ENCODE assay signal across 8 cellular contexts in genomic region chr19:10288662-10289166, GRCh38. TPM values are rescaled to one million over a fixed set of nuclear protein-coding genes. Genes with fewer than 3 reads are reported as not detected.
DNase-seq lines count a peak whose midpoint lies in the region; ATAC-seq and TF ChIP-seq lines count a peak whose summit lies in the region.

No MANE protein-coding gene starts in this region.

- ATAC-seq in GM21576 (IDR thresholded peaks at IDR 0.05; ENCODE audit: unreplicated experiment) (no peak), HG03139 (IDR thresholded peaks at IDR 0.05; ENCODE audit: unreplicated experiment) (no peak)

- H3K9me3 ChIP-seq in cardiac muscle cell (ENCODE audit: low read depth) = no peaks in the 10 kb centered on the region
- no peaks in the 10 kb centered on the region for H3K9me3 ChIP-seq in right atrium auricular region
- H3K9me3 ChIP-seq in iPS-18c (ENCODE audit: control insufficient read depth, insufficient read depth, low read length) = peaks cover 3% of the 10 kb centered on the region

- H3K36me3 ChIP-seq in cardiac muscle cell (no peaks in the 10 kb centered on the region), right atrium auricular region (peaks cover 12% of the 10 kb centered on the region)

- H3K4me1 ChIP-seq in cardiac muscle cell (ENCODE audit: low read depth) = no peaks in the 10 kb centered on the region
- H3K4me1 ChIP-seq in right atrium auricular region = peaks cover 0 to 77% of the 10 kb centered on the region in 2 donors

- H3K9me3 Mint-ChIP-seq in activated T-helper 1 cell treated with anti-CD3 and anti-CD28 coated beads, Interleukin-12 subunit alpha, Interleukin-12 subunit beta, Interleukin-2, Interleukin-4 antibody, amounts not matched to agents 30 ng/mL and 10 ng/mL and 1 ng/mL, durations not matched to agents 14 hours and 24 hours and 36 hours = no peaks in the 10 kb centered on the region

- peak; percentile 55 to 65 for DNase-seq in cardiac muscle cell (ENCODE audit: low read depth in 1 of 2, low spot score in 1 of 2)
- no peak for DNase-seq in right atrium auricular region (ENCODE audit: low spot score)
- DNase-seq in NCI-H446 (lab: John Stamatoyannopoulos, UW) = peak; percentile 53 to 85
- no peak for DNase-seq in activated T-helper 1 cell treated with anti-CD3 and anti-CD28 coated beads, Interleukin-12 subunit alpha, Interleukin-12 subunit beta, Interleukin-2, Interleukin-4 antibody, amounts not matched to agents 30 ng/mL and 10 ng/mL and 1 ng/mL, durations not matched to agents 14 hours and 24 hours and 36 hours (ENCODE audit: low spot score)
- peak; percentile 45 for DNase-seq in stimulated activated CD4-positive, alpha-beta T cell treated with anti-CD3 and anti-CD28 coated beads, Interleukin-4, amount 100 ng/mL, for 4 hours

- peak overlapping the region; percentile 79 for H3K4me3 Mint-ChIP-seq in activated T-helper 1 cell treated with anti-CD3 and anti-CD28 coated beads, Interleukin-12 subunit alpha, Interleukin-12 subunit beta, Interleukin-2, Interleukin-4 antibody, amounts not matched to agents 30 ng/mL and 10 ng/mL and 1 ng/mL, durations not matched to agents 14 hours and 24 hours and 36 hours

- H3K27me3 ChIP-seq in cardiac muscle cell (peaks cover 67% of the 10 kb centered on the region), right atrium auricular region (peaks cover 31 to 40% of the 10 kb centered on the region in 2 donors)

- H3K27ac Mint-ChIP-seq in activated T-helper 1 cell treated with anti-CD3 and anti-CD28 coated beads, Interleukin-12 subunit alpha, Interleukin-12 subunit beta, Interleukin-2, Interleukin-4 antibody, amounts not matched to agents 30 ng/mL and 10 ng/mL and 1 ng/mL, durations not matched to agents 14 hours and 24 hours and 36 hours = peak overlapping the region; percentile 58

- peaks cover 67% of the 10 kb centered on the region for H3K4me1 Mint-ChIP-seq in activated T-helper 1 cell treated with anti-CD3 and anti-CD28 coated beads, Interleukin-12 subunit alpha, Interleukin-12 subunit beta, Interleukin-2, Interleukin-4 antibody, amounts not matched to agents 30 ng/mL and 10 ng/mL and 1 ng/mL, durations not matched to agents 14 hours and 24 hours and 36 hours (ENCODE audit: low read depth)

- intact Hi-C loops in activated T-helper 1 cell treated with anti-CD3 and anti-CD28 coated beads, Interleukin-12 subunit alpha, Interleukin-12 subunit beta, Interleukin-2, Interleukin-4 antibody, amounts not matched to agents 30 ng/mL and 10 ng/mL and 1 ng/mL, durations not matched to agents 14 hours and 24 hours and 36 hours (cut with micrococcal nuclease) = loop anchor here (1.0 kb wide), 1 partner anchor 17 kb away; the partner anchor contains the start of gene ICAM1

- H3K4me3 ChIP-seq in cardiac muscle cell (peak overlapping the region; percentile 50), right atrium auricular region (peak overlapping the region in 1 of 2 donors; percentile 41), iPS-18c (ENCODE audit: insufficient read depth, low read depth, low read length) (peak overlapping the region; percentile 60)

- H3K27ac ChIP-seq in cardiac muscle cell (no peak overlapping the region), right atrium auricular region (no peak overlapping the region)

- peaks cover 51% of the 10 kb centered on the region for H3K27me3 Mint-ChIP-seq in activated T-helper 1 cell treated with anti-CD3 and anti-CD28 coated beads, Interleukin-12 subunit alpha, Interleukin-12 subunit beta, Interleukin-2, Interleukin-4 antibody, amounts not matched to agents 30 ng/mL and 10 ng/mL and 1 ng/mL, durations not matched to agents 14 hours and 24 hours and 36 hours (ENCODE audit: insufficient read depth)

- TF ChIP-seq CTCF in cardiac muscle cell (IDR thresholded peaks at IDR 0.05; ENCODE audit: low read depth, low read length) (no peak), right atrium auricular region (IDR thresholded peaks at IDR 0.05) (no peak)

- peaks cover 22% of the 10 kb centered on the region for H3K36me3 Mint-ChIP-seq in activated T-helper 1 cell treated with anti-CD3 and anti-CD28 coated beads, Interleukin-12 subunit alpha, Interleukin-12 subunit beta, Interleukin-2, Interleukin-4 antibody, amounts not matched to agents 30 ng/mL and 10 ng/mL and 1 ng/mL, durations not matched to agents 14 hours and 24 hours and 36 hours (ENCODE audit: low read depth)

RNA-seq across cellular contexts. Expression of gene ICAM5, which starts 1.0 kb away (rescaled TPM):
- total RNA-seq in cardiac muscle cell (22.9 and 53.0 TPM in 2 replicates), right atrium auricular region (1 to 10 TPM in 1 of 2 donors, under 1 TPM in 1; 0.22 to 1.7 TPM)
- 21.0 and 31.9 TPM in 2 replicates for polyA plus RNA-seq in cardiac muscle cell
- 1.9 TPM in 2 replicates for total RNA-seq in activated T-helper 1 cell treated with anti-CD3 and anti-CD28 coated beads, Interleukin-12 subunit alpha, Interleukin-12 subunit beta, Interleukin-2, Interleukin-4 antibody, amounts not matched to agents 30 ng/mL and 10 ng/mL and 1 ng/mL, durations not matched to agents 14 hours and 24 hours and 36 hours

RNA-seq across cellular contexts. Expression of gene ICAM4, which starts 2.0 kb away (rescaled TPM):
- 21.8 and 23.4 TPM in 2 replicates for total RNA-seq in cardiac muscle cell
- 19.0 and 24.0 TPM in 2 replicates for polyA plus RNA-seq in cardiac muscle cell
- under 1 TPM in 1 of 2 donors, not detected in 1; 0.55 TPM for total RNA-seq in right atrium auricular region
- total RNA-seq in activated T-helper 1 cell treated with anti-CD3 and anti-CD28 coated beads, Interleukin-12 subunit alpha, Interleukin-12 subunit beta, Interleukin-2, Interleukin-4 antibody, amounts not matched to agents 30 ng/mL and 10 ng/mL and 1 ng/mL, durations not matched to agents 14 hours and 24 hours and 36 hours = 0.59 and 1.0 TPM in 2 replicates

RNA-seq across cellular contexts. Expression of gene ICAM1, which starts 17.8 kb away (rescaled TPM):
- total RNA-seq in cardiac muscle cell (0.18 and 0.57 TPM in 2 replicates), right atrium auricular region (10 to 100 TPM; 15.2 to 24.4 TPM)
- 0.50 and 0.77 TPM in 2 replicates for polyA plus RNA-seq in cardiac muscle cell
- 90.8 and 92.2 TPM in 2 replicates for total RNA-seq in activated T-helper 1 cell treated with anti-CD3 and anti-CD28 coated beads, Interleukin-12 subunit alpha, Interleukin-12 subunit beta, Interleukin-2, Interleukin-4 antibody, amounts not matched to agents 30 ng/mL and 10 ng/mL and 1 ng/mL, durations not matched to agents 14 hours and 24 hours and 36 hours

RNA-seq across cellular contexts. Expression of gene ZGLP1, which starts 20.9 kb away (rescaled TPM):
- 4.1 and 9.3 TPM in 2 replicates for total RNA-seq in cardiac muscle cell
- polyA plus RNA-seq in cardiac muscle cell = 6.2 and 12.2 TPM in 2 replicates
- total RNA-seq in right atrium auricular region = under 1 TPM in 1 of 2 donors, not detected in 1; 0.90 TPM
- 3.5 and 4.2 TPM in 2 replicates for total RNA-seq in activated T-helper 1 cell treated with anti-CD3 and anti-CD28 coated beads, Interleukin-12 subunit alpha, Interleukin-12 subunit beta, Interleukin-2, Interleukin-4 antibody, amounts not matched to agents 30 ng/mL and 10 ng/mL and 1 ng/mL, durations not matched to agents 14 hours and 24 hours and 36 hours

RNA-seq across cellular contexts. Expression of gene FDX2, which starts 27.1 kb away (rescaled TPM):
- 28.9 and 42.9 TPM in 2 replicates for total RNA-seq in cardiac muscle cell
- 40.9 and 70.9 TPM in 2 replicates for polyA plus RNA-seq in cardiac muscle cell
- 10 to 100 TPM; 12.5 to 20.4 TPM for total RNA-seq in right atrium auricular region
- total RNA-seq in activated T-helper 1 cell treated with anti-CD3 and anti-CD28 coated beads, Interleukin-12 subunit alpha, Interleukin-12 subunit beta, Interleukin-2, Interleukin-4 antibody, amounts not matched to agents 30 ng/mL and 10 ng/mL and 1 ng/mL, durations not matched to agents 14 hours and 24 hours and 36 hours = 21.6 and 24.4 TPM in 2 replicates

Comparison
In these comparisons a context has a peak if more than half of its experiments do, and no peak if none do; other contexts are left out.
1. DNase-seq: peak in cardiac muscle cell (2 of 2), NCI-H446 (2 of 2) and stimulated activated CD4-positive, alpha-beta T cell treated with anti-CD3 and anti-CD28 coated beads, Interleukin-4, amount 100 ng/mL, for 4 hours (2 of 2); none in right atrium auricular region (single experiment) and activated T-helper 1 cell treated with anti-CD3 and anti-CD28 coated beads, Interleukin-12 subunit alpha, Interleukin-12 subunit beta, Interleukin-2, Interleukin-4 antibody, amounts not matched to agents 30 ng/mL and 10 ng/mL and 1 ng/mL, durations not matched to agents 14 hours and 24 hours and 36 hours (single experiment).
2. RNA of gene ICAM4, which starts 2.0 kb away (total RNA-seq): 21.8 to 23.4 TPM in cardiac muscle cell; 0.59 to 1.0 TPM in activated T-helper 1 cell treated with anti-CD3 and anti-CD28 coated beads, Interleukin-12 subunit alpha, Interleukin-12 subunit beta, Interleukin-2, Interleukin-4 antibody, amounts not matched to agents 30 ng/mL and 10 ng/mL and 1 ng/mL, durations not matched to agents 14 hours and 24 hours and 36 hours and 0.55 TPM in right atrium auricular region; every median in the first group is over 10 times any median in the second.
3. RNA of gene ICAM1, which starts 17.8 kb away (total RNA-seq): 90.8 to 92.2 TPM in activated T-helper 1 cell treated with anti-CD3 and anti-CD28 coated beads, Interleukin-12 subunit alpha, Interleukin-12 subunit beta, Interleukin-2, Interleukin-4 antibody, amounts not matched to agents 30 ng/mL and 10 ng/mL and 1 ng/mL, durations not matched to agents 14 hours and 24 hours and 36 hours and 15.2 to 24.4 TPM in right atrium auricular region; 0.18 to 0.57 TPM in cardiac muscle cell; every median in the first group is over 10 times any median in the second.